ENCODE assay signal across 18 cellular contexts in the genomic region with DNA sequence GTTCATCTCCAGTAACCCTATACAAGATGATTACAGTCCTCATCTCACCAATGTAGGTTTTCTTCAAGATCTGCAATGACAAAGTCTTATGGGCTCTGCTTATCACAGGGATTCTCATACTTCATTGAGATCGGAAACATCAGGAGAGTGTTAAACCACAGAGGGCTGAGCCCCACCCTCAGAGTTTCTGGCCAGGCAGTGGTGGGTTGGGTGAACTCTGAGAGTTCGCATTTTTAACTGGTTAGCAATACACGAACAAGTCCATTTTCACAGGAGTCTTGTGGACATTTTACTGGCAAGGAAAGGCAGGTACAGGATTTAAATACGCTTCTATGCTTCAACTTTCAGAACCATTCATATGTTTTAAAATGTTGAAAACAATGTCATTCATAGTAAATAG.
A peak's percentile ranks its signal among the peaks of the same experiment; 100 is the strongest.
DNase-seq lines count a peak whose midpoint lies in the region; ATAC-seq, FAIRE-seq and TF ChIP-seq lines count a peak whose summit lies in the region.
"Had no signal": no experiment of that assay in that cellular context is flagged by ENCODE, and none has a peak within 500 bp of the region (broad histone marks: within the 10 kb centered on the region; RNA-seq: fewer than 3 reads in every experiment).

No MANE protein-coding gene starts in this region.

- in situ Hi-C loops in brain microvascular endothelial cell (cut with HindIII; ENCODE audit: low pct_ligation_motif_present, low sequenced_read_pairs) = no loop called here

- ATAC-seq in HG03571 (IDR thresholded peaks at IDR 0.05; ENCODE audit: unreplicated experiment) (no peak), GM18867 (IDR thresholded peaks at IDR 0.05; ENCODE audit: unreplicated experiment) (no peak)
- ATAC-seq: HepG2 had no signal

- H3K4me1 ChIP-seq in adipocyte (ENCODE audit: control insufficient read depth, insufficient read depth, low read length) (no peaks in the 10 kb centered on the region), hepatocyte (ENCODE audit: insufficient read depth) (no peaks in the 10 kb centered on the region)
- H3K4me1 ChIP-seq: BLaER1, Caco-2 had no signal

- no peak for TF ChIP-seq CTCF in brain microvascular endothelial cell (IDR thresholded peaks at IDR 0.05; ENCODE audit: low read depth, low read length, missing control alignments)
- TF ChIP-seq CTCF in hepatocyte (IDR thresholded peaks at IDR 0.05; ENCODE audit: poor library complexity) = no peak

- H3K27me3 ChIP-seq in adipocyte (replicated peaks; ENCODE audit: control insufficient read depth, insufficient read depth, low read length) = no peaks in the 10 kb centered on the region
- no peaks in the 10 kb centered on the region for H3K27me3 ChIP-seq in brain microvascular endothelial cell (replicated peaks)
- no peaks in the 10 kb centered on the region for H3K27me3 ChIP-seq in hepatocyte
- H3K27me3 ChIP-seq: BLaER1 had no signal

- H3K79me2 ChIP-seq in hepatocyte = no peaks in the 10 kb centered on the region

- H3K9ac ChIP-seq in adipocyte (ENCODE audit: low read length) = no peak overlapping the region
- H3K9ac ChIP-seq: BLaER1, GM23248 had no signal

- H3K36me3 ChIP-seq in adipocyte (ENCODE audit: control insufficient read depth, insufficient read depth, low read length, severe bottlenecking) = no peaks in the 10 kb centered on the region
- H3K36me3 ChIP-seq in brain microvascular endothelial cell (replicated peaks) = no peaks in the 10 kb centered on the region
- H3K36me3 ChIP-seq in hepatocyte (replicated peaks; ENCODE audit: insufficient read depth, low read depth) = no peaks in the 10 kb centered on the region
- H3K36me3 ChIP-seq: BLaER1 had no signal

- no peak for FAIRE-seq in urothelium cell line (lab: Jason Lieb, UNC)
- FAIRE-seq: HepG2 had no signal

- H3K4me3 ChIP-seq in adipocyte (ENCODE audit: low read length) = no peak overlapping the region
- no peak overlapping the region for H3K4me3 ChIP-seq in brain microvascular endothelial cell (ENCODE audit: low read depth, low read length)
- H3K4me3 ChIP-seq in hepatocyte = no peak overlapping the region
- H3K4me3 ChIP-seq: BLaER1, GM23248 had no signal

- no peak overlapping the region for H3K27ac ChIP-seq in brain microvascular endothelial cell
- no peak overlapping the region for H3K27ac ChIP-seq in hepatocyte
- H3K27ac ChIP-seq: 22Rv1, BLaER1, GM23248 had no signal

- H3K9me3 ChIP-seq in adipocyte (ENCODE audit: control insufficient read depth, low read length) (no peaks in the 10 kb centered on the region), hepatocyte (ENCODE audit: low read depth) (no peaks in the 10 kb centered on the region)
- H3K9me3 ChIP-seq: BLaER1, Caco-2 had no signal

- H4K20me1 ChIP-seq in hepatocyte (ENCODE audit: insufficient read depth, poor library complexity, severe bottlenecking) = no peaks in the 10 kb centered on the region
- H4K20me1 ChIP-seq: BLaER1 had no signal

- H3K4me2 ChIP-seq in hepatocyte = no peak overlapping the region
- H3K4me2 ChIP-seq: BLaER1 had no signal

- peak overlapping the region; percentile 1 for H2AFZ ChIP-seq in hepatocyte
- H2AFZ ChIP-seq: GM23248 had no signal

- peak; percentile 7 for DNase-seq in AG20443 (ENCODE audit: low spot score)
- DNase-seq in adipocyte (ENCODE audit: low read depth) = peak; percentile 29
- peak; percentile 43 for DNase-seq in brain microvascular endothelial cell
- DNase-seq in hepatocyte (ENCODE audit: low spot score) = no peak
- no peak for DNase-seq in urothelium cell line (ENCODE audit: low spot score)
- DNase-seq in activated effector memory CD4-positive, alpha-beta T cell treated with anti-CD3 and anti-CD28 coated beads, Interleukin-2, amount 50 U/mL, for 16 hours = no peak
- DNase-seq: AML-193; Caco-2; CD8-positive, alpha-beta memory T cell; DND-41; GF-D8; GM23248; H7 had no signal

- 58% methylated on average over 4 of the region's 4 CpGs for WGBS in hepatocyte (ENCODE audit: low lambda C conversion rate, missing lambda C conversion rate)

- H3K9me2 ChIP-seq in hepatocyte (replicated peaks; ENCODE audit: insufficient read depth) = no peaks in the 10 kb centered on the region

Comparison
In these comparisons a context has a peak if more than half of its experiments do, and no peak if none do; other contexts are left out.
1. DNase-seq: peak in AG20443 (single experiment), adipocyte (single experiment) and brain microvascular endothelial cell (single experiment); none in hepatocyte (single experiment), urothelium cell line (single experiment) and activated effector memory CD4-positive, alpha-beta T cell treated with anti-CD3 and anti-CD28 coated beads, Interleukin-2, amount 50 U/mL, for 16 hours (single experiment).